8 cellular contexts compared by ENCODE assay signal in genomic region chr10:87084291-87084782, GRCh38. TPM values are rescaled to one million over a fixed set of nuclear protein-coding genes. Genes with fewer than 3 reads are reported as not detected.
A peak's percentile ranks its signal among the peaks of the same experiment; 100 is the strongest.
DNase-seq lines count a peak whose midpoint lies in the region; ATAC-seq, FAIRE-seq and TF ChIP-seq lines count a peak whose summit lies in the region.
"Not testable (repeated sequence)": the region's sequence is repeated elsewhere in the genome, so short reads cannot be mapped to it uniquely, and the experiment has no call there.

No MANE protein-coding gene starts in this region.

- H3K9me2 ChIP-seq in SK-N-SH, result not testable (repeated sequence)

- H4K8ac ChIP-seq in mesenchymal stem cell (ENCODE audit: low read length), result not testable (repeated sequence)

- H3K27me3 ChIP-seq in CD4-positive, alpha-beta memory T cell (ENCODE audit: insufficient read depth, low read length); SK-N-SH (ENCODE audit: insufficient read depth); astrocyte (ENCODE audit: insufficient read depth, low read length); fibroblast of lung (ENCODE audit: control insufficient read depth, insufficient read depth, low read length); mesenchymal stem cell (ENCODE audit: control insufficient read depth in 1 of 2, insufficient read depth in 1 of 2, low read length in 2 of 2); stomach smooth muscle (ENCODE audit: control insufficient read depth in 1 of 2, insufficient read depth in 2 of 2, low read length in 2 of 2): not testable (repeated sequence)

- peaks cover 19 to 20% of the 10 kb centered on the region in 2 donors for H3K36me3 Mint-ChIP-seq in CD4-positive, alpha-beta memory T cell
- not testable (repeated sequence) for H3K36me3 Mint-ChIP-seq in astrocyte (ENCODE audit: low read depth, unreplicated experiment)

- peaks cover 59% of the 10 kb centered on the region for H3K4me1 ChIP-seq in CD4-positive, alpha-beta memory T cell (ENCODE audit: insufficient read depth, low read length)
- H3K4me1 ChIP-seq in SK-N-SH (ENCODE audit: control insufficient read depth in 1 of 2, insufficient read depth in 2 of 2, low read depth in 1 of 2, low read length in 1 of 2) (peaks cover 17 to 25% of the 10 kb centered on the region in 2 experiments), astrocyte (ENCODE audit: insufficient read depth, low read length) (peaks cover 26% of the 10 kb centered on the region), fibroblast of lung (ENCODE audit: control insufficient read depth, extremely low read depth, insufficient read depth, low read length) (peaks cover 18% of the 10 kb centered on the region)
- not testable (repeated sequence) for H3K4me1 ChIP-seq in mesenchymal stem cell (ENCODE audit: control insufficient read depth, insufficient read depth, low read depth, low read length); stomach smooth muscle (ENCODE audit: control insufficient read depth, insufficient read depth, low read length)

- peak overlapping the region in 7 of 8 donors; percentile 36 to 72 (median 49) for H3K4me3 Mint-ChIP-seq in CD4-positive, alpha-beta memory T cell
- not testable (repeated sequence) for H3K4me3 Mint-ChIP-seq in astrocyte (ENCODE audit: unreplicated experiment)

- H3K4me3 ChIP-seq in CD4-positive, alpha-beta memory T cell (ENCODE audit: low read length in 2 of 2); astrocyte (ENCODE audit: insufficient read depth, low read depth, low read length); stomach smooth muscle (ENCODE audit: low read length in 2 of 2): not testable (repeated sequence)
- peak overlapping the region in 1 of 2 experiments; percentile 30; a peak in 1 of 4 replicates for H3K4me3 ChIP-seq in SK-N-SH (ENCODE audit: low read depth in 2 of 2, low read length in 1 of 2)
- peak overlapping the region in 1 of 4 experiments; percentile 23 for H3K4me3 ChIP-seq in fibroblast of lung (replicated peaks in 1 of 4; ENCODE audit: control extremely low read depth in 1 of 4, insufficient read depth in 1 of 4, low read depth in 3 of 4, low read length in 4 of 4)
- H3K4me3 ChIP-seq in mesenchymal stem cell (ENCODE audit: insufficient read depth in 1 of 2, low read depth in 1 of 2, low read length in 2 of 2), result peak overlapping the region in 1 of 2 experiments; percentile 47

- CTCF ChIA-PET in CD4-positive, alpha-beta memory T cell (lab: Charles Lee; ENCODE audit: partially characterized antibody), result interaction anchor here (1.3 to 3.4 kb wide), 2 partner anchors 11 to 144 kb away, joined by 3 to 22 read pairs; partner anchors contain the start of genes GLUD1 and SHLD2
- CTCF ChIA-PET in SK-N-SH (lab: Yijun Ruan, JAX), result not testable (repeated sequence)

- not testable (repeated sequence) for H4K91ac ChIP-seq in mesenchymal stem cell (ENCODE audit: low read length)

- ATAC-seq in GM21390 (IDR thresholded peaks at IDR 0.05; ENCODE audit: unreplicated experiment) (peak; percentile 61), HG03354 (IDR thresholded peaks at IDR 0.05; ENCODE audit: poor library complexity, severe bottlenecking, unreplicated experiment) (peak; percentile 78)

- peaks cover 45 to 75% (median 63%) of the 10 kb centered on the region in 4 donors for H3K4me1 Mint-ChIP-seq in CD4-positive, alpha-beta memory T cell
- H3K4me1 Mint-ChIP-seq in astrocyte (ENCODE audit: low read depth, unreplicated experiment), result peaks cover 26% of the 10 kb centered on the region

- H2AK5ac ChIP-seq in mesenchymal stem cell (ENCODE audit: low read length, severe bottlenecking), result not testable (repeated sequence)

- H3F3A ChIP-seq in SK-N-SH (replicated peaks; ENCODE audit: insufficient read depth), result peaks cover 31% of the 10 kb centered on the region

- H3K79me2 ChIP-seq in SK-N-SH (ENCODE audit: insufficient read depth) (peaks cover 66% of the 10 kb centered on the region), astrocyte (ENCODE audit: insufficient read depth, low read length) (peaks cover 52% of the 10 kb centered on the region), fibroblast of lung (ENCODE audit: control insufficient read depth, insufficient read depth, low read length) (peaks cover 50% of the 10 kb centered on the region)

- not testable (repeated sequence) for H2BK120ac ChIP-seq in mesenchymal stem cell (ENCODE audit: low read depth, low read length)

- H3K4me2 ChIP-seq in SK-N-SH (peak overlapping the region; percentile 55), astrocyte (ENCODE audit: low read length) (peak overlapping the region; percentile 78), fibroblast of lung (ENCODE audit: extremely low read depth, insufficient read depth, low read length) (peak overlapping the region; percentile 64)
- not testable (repeated sequence) for H3K4me2 ChIP-seq in mesenchymal stem cell (ENCODE audit: low read length, poor library complexity, severe bottlenecking)

- not testable (repeated sequence) for H2BK15ac ChIP-seq in mesenchymal stem cell (ENCODE audit: low read depth, poor library complexity, severe bottlenecking)

- H3K9ac ChIP-seq in SK-N-SH (peak overlapping the region; percentile 71), astrocyte (ENCODE audit: low read length) (peak overlapping the region; percentile 85), fibroblast of lung (ENCODE audit: insufficient read depth, low read length) (peak overlapping the region; percentile 52), mesenchymal stem cell (ENCODE audit: low read length) (peak overlapping the region; percentile 95)
- not testable (repeated sequence) for H3K9ac ChIP-seq in stomach smooth muscle (ENCODE audit: low read length in 2 of 2)

- H3K27me3 Mint-ChIP-seq in CD4-positive, alpha-beta memory T cell; astrocyte (ENCODE audit: low read depth, unreplicated experiment): not testable (repeated sequence)

- not testable (repeated sequence) for H3K79me1 ChIP-seq in mesenchymal stem cell (replicated peaks; ENCODE audit: low read length, poor library complexity, severe bottlenecking)

- not testable (repeated sequence) for H2BK12ac ChIP-seq in mesenchymal stem cell (ENCODE audit: low read length in 2 of 2)

- not testable (repeated sequence) for H2AFZ ChIP-seq in SK-N-SH (ENCODE audit: low read depth); astrocyte (ENCODE audit: low read depth, low read length); fibroblast of lung (ENCODE audit: low read length); mesenchymal stem cell (ENCODE audit: low read depth, low read length)

- H3K27ac Mint-ChIP-seq in CD4-positive, alpha-beta memory T cell, result peak overlapping the region; percentile 90 to 98 (median 95)
- H3K27ac Mint-ChIP-seq in astrocyte (ENCODE audit: unreplicated experiment), result peak overlapping the region; percentile 93

- TF ChIP-seq EP300 in SK-N-SH (IDR thresholded peaks at IDR 0.05; ENCODE audit: borderline replicate concordance in 1 of 2, low read depth in 1 of 2, low read length in 1 of 2), result 0 out of 4 replicates have a peak, but pooled peaks of 1 of the 2 experiments have one; percentile 41

- peaks cover 24% of the 10 kb centered on the region for H4K20me1 ChIP-seq in SK-N-SH (ENCODE audit: insufficient read depth)
- peaks cover 15% of the 10 kb centered on the region for H4K20me1 ChIP-seq in astrocyte (ENCODE audit: insufficient read depth, low read length)
- H4K20me1 ChIP-seq in fibroblast of lung (ENCODE audit: control insufficient read depth, extremely low read depth, insufficient read depth, low read length), result not testable (repeated sequence)

- peak overlapping the region; percentile 57 for H3K27ac ChIP-seq in CD4-positive, alpha-beta memory T cell (ENCODE audit: low read depth, low read length)
- H3K27ac ChIP-seq in SK-N-SH (ENCODE audit: low read depth in 2 of 2, low read length in 1 of 2) (peak overlapping the region; percentile 52 to 97), astrocyte (ENCODE audit: low read depth, low read length) (peak overlapping the region; percentile 96), fibroblast of lung (ENCODE audit: insufficient read depth, low read length) (peak overlapping the region; percentile 91), mesenchymal stem cell (ENCODE audit: low read length, poor library complexity, severe bottlenecking) (peak overlapping the region; percentile 1), stomach smooth muscle (ENCODE audit: low read length) (peak overlapping the region; percentile 18)

- intact Hi-C loops in CD4-positive, alpha-beta memory T cell (cut with micrococcal nuclease), result loop anchor here (1.0 kb wide), 1 partner anchor 8 kb away; no protein-coding TSS in a partner anchor

- DNase-seq in CD4-positive, alpha-beta memory T cell, result peak in 4 of 5 donors; percentile 64 to 73 (median 66)
- not testable (repeated sequence) for DNase-seq in SK-N-SH
- DNase-seq in astrocyte (ENCODE audit: low read depth), result peak; percentile 89
- peak; percentile 82 to 88 for DNase-seq in fibroblast of lung (ENCODE audit: low read depth in 2 of 2)
- DNase-seq in mesenchymal stem cell, result peak; percentile 89

- not testable (repeated sequence) for H3K4ac ChIP-seq in mesenchymal stem cell (ENCODE audit: low read depth in 1 of 2, low read length in 2 of 2)

- H3K36me3 ChIP-seq in CD4-positive, alpha-beta memory T cell (ENCODE audit: insufficient read depth, low read length); astrocyte (ENCODE audit: insufficient read depth, low read length); fibroblast of lung (ENCODE audit: control insufficient read depth, insufficient read depth, low read length); stomach smooth muscle (ENCODE audit: control insufficient read depth in 2 of 2, insufficient read depth in 2 of 2, low read length in 2 of 2): not testable (repeated sequence)
- peaks cover 13 to 24% of the 10 kb centered on the region in 2 experiments for H3K36me3 ChIP-seq in SK-N-SH (replicated peaks in 1 of 2; ENCODE audit: control insufficient read depth in 1 of 2, insufficient read depth in 2 of 2, low read length in 1 of 2)
- peaks cover 2 to 17% of the 10 kb centered on the region in 2 experiments for H3K36me3 ChIP-seq in mesenchymal stem cell (ENCODE audit: control insufficient read depth in 1 of 2, insufficient read depth in 2 of 2, low read depth in 1 of 2, low read length in 2 of 2)

- POLR2A ChIA-PET in CD4-positive, alpha-beta memory T cell (lab: Charles Lee; ENCODE audit: partially characterized antibody), result interaction anchor here (3.6 kb wide), 1 partner anchor 10 kb away, joined by 34 read pairs; the partner anchor contains the start of genes GLUD1 and SHLD2
- POLR2A ChIA-PET in SK-N-SH (lab: Yijun Ruan, JAX), result not testable (repeated sequence)

- TF ChIP-seq RAD21 in SK-N-SH (IDR thresholded peaks at IDR 0.05; ENCODE audit: low read length), result not testable (repeated sequence)

- not testable (repeated sequence) for H3K9me3 Mint-ChIP-seq in CD4-positive, alpha-beta memory T cell; astrocyte (ENCODE audit: unreplicated experiment)

- not testable (repeated sequence) for H2BK5ac ChIP-seq in mesenchymal stem cell (ENCODE audit: low read depth, low read length, poor library complexity, severe bottlenecking)

- not testable (repeated sequence) for H3K23ac ChIP-seq in mesenchymal stem cell (ENCODE audit: low read length in 2 of 2)

- H3K9me3 ChIP-seq in CD4-positive, alpha-beta memory T cell (ENCODE audit: control insufficient read depth in 1 of 2, low read length in 2 of 2); SK-N-SH; astrocyte (ENCODE audit: insufficient read depth, low read depth, low read length); fibroblast of lung (ENCODE audit: control insufficient read depth, insufficient read depth, low read depth, low read length); mesenchymal stem cell (ENCODE audit: control insufficient read depth, low read length); stomach smooth muscle (ENCODE audit: control insufficient read depth in 2 of 2, low read length in 2 of 2): not testable (repeated sequence)

- not testable (repeated sequence) for H3K18ac ChIP-seq in mesenchymal stem cell (ENCODE audit: low read depth in 1 of 2, low read length in 2 of 2)

- not testable (repeated sequence) for FAIRE-seq in astrocyte (lab: Jason Lieb, UNC)

- TF ChIP-seq CTCF in SK-N-SH (IDR thresholded peaks at IDR 0.05); astrocyte (IDR thresholded peaks at IDR 0.05; ENCODE audit: insufficient read depth, low read depth, low read length); fibroblast of lung (conservative IDR thresholded peaks at IDR 0.05 in 1 of 2, IDR thresholded peaks at IDR 0.05 in 1 of 2; ENCODE audit: low read depth in 1 of 2, low read length in 2 of 2): not testable (repeated sequence)

- H3K14ac ChIP-seq in mesenchymal stem cell (ENCODE audit: low read length in 2 of 2), result not testable (repeated sequence)

RNA-seq across cellular contexts. Expression of gene GLUD1, which starts 10.3 kb away (rescaled TPM):
- total RNA-seq in CD4-positive, alpha-beta memory T cell, result 10 to 100 TPM; 75.8 to 83.8 TPM
- 100 to 1,000 TPM; 125 to 158 TPM for polyA plus RNA-seq in CD4-positive, alpha-beta memory T cell
- polyA plus RNA-seq in SK-N-SH (2012; rRNA removed) (43.3 and 56.2 TPM in 2 replicates), fibroblast of lung (130 and 146 TPM in 2 replicates)
- 52.3 and 53.5 TPM in 2 replicates for polyA plus RNA-seq in SK-N-SH (2012; cell fraction: cytosol; rRNA removed)
- 26.2 and 44.4 TPM in 2 replicates for polyA plus RNA-seq in SK-N-SH (2012; cell fraction: nucleus; rRNA removed)
- total RNA-seq in astrocyte (93.1 and 96.6 TPM in 2 replicates), fibroblast of lung (286 and 327 TPM in 2 replicates)
- 96.3 and 131 TPM in 2 replicates for polyA plus RNA-seq in fibroblast of lung (2012)
- polyA minus RNA-seq in fibroblast of lung (ENCODE audit: low replicate concordance), result 42.3 and 47.0 TPM in 2 replicates
- 78.1 TPM for polyA plus RNA-seq in mesenchymal stem cell (2013, experiment 1 of 2)
- polyA plus RNA-seq in mesenchymal stem cell (2013, experiment 2 of 2), result 78.6 TPM

RNA-seq across cellular contexts. Expression of gene SHLD2, which starts 10.7 kb away (rescaled TPM):
- total RNA-seq in CD4-positive, alpha-beta memory T cell, result 10 to 100 TPM; 24.0 to 26.5 TPM
- polyA plus RNA-seq in CD4-positive, alpha-beta memory T cell, result 10 to 100 TPM; 20.7 to 25.8 TPM
- polyA plus RNA-seq in SK-N-SH (2012; rRNA removed) (4.7 and 6.7 TPM in 2 replicates), fibroblast of lung (20.3 and 26.3 TPM in 2 replicates)
- polyA plus RNA-seq in SK-N-SH (2012; cell fraction: cytosol; rRNA removed), result 6.7 and 7.6 TPM in 2 replicates
- 6.7 and 12.7 TPM in 2 replicates for polyA plus RNA-seq in SK-N-SH (2012; cell fraction: nucleus; rRNA removed)
- total RNA-seq in astrocyte (23.2 TPM in 2 replicates), fibroblast of lung (21.6 and 26.2 TPM in 2 replicates)
- 15.1 and 17.7 TPM in 2 replicates for polyA plus RNA-seq in fibroblast of lung (2012)
- 1.1 and 1.6 TPM in 2 replicates for polyA minus RNA-seq in fibroblast of lung (ENCODE audit: low replicate concordance)
- polyA plus RNA-seq in mesenchymal stem cell (2013, experiment 1 of 2), result 18.6 TPM
- 18.6 TPM for polyA plus RNA-seq in mesenchymal stem cell (2013, experiment 2 of 2)

Comparison
In these comparisons a context has a peak if more than half of its experiments do, and no peak if none do; other contexts are left out.
1. H3K27ac ChIP-seq: peak in every context shown above with its lines; median percentile 96 in astrocyte; 91 in fibroblast of lung; 74 in SK-N-SH; 57 in CD4-positive, alpha-beta memory T cell; 18 in stomach smooth muscle; 1 in mesenchymal stem cell.